Comparison of ENCODE assay signal across 8 cellular contexts in genomic region chr3:184248454-184249411, GRCh38. TPM values are rescaled to one million over a fixed set of nuclear protein-coding genes. Genes with fewer than 3 reads are reported as not detected.
DNase-seq lines count a peak whose midpoint lies in the region; ATAC-seq and TF ChIP-seq lines count a peak whose summit lies in the region.

ALG3 (minus strand) TSS chr3:184248962; CDS start chr3:184248940, 22 bp downstream.

- POLR2A ChIA-PET in Caco-2 (lab: Charles Lee): no interaction called here
- POLR2A ChIA-PET in naive thymus-derived CD4-positive, alpha-beta T cell (lab: Charles Lee): interaction anchor here (1.2 kb wide), 1 partner anchor 103 kb away, joined by 3 read pairs; no protein-coding TSS in a partner anchor

- ATAC-seq in GM21381 (IDR thresholded peaks at IDR 0.05; ENCODE audit: unreplicated experiment): peak; percentile 50
- ATAC-seq in naive thymus-derived CD4-positive, alpha-beta T cell: peak; percentile 72
- peak; percentile 75 for ATAC-seq in stimulated activated effector memory CD8-positive, alpha-beta T cell treated with anti-CD3 and anti-CD28 coated beads, Interleukin-12 subunit alpha, Interleukin-12 subunit beta, amount 100 ng/mL, for 72 hours

- H3K4me1 ChIP-seq in Caco-2 (no peaks in the 10 kb centered on the region), Peyer's patch (peaks cover 0 to 19% (median 4%) of the 10 kb centered on the region in 4 donors)
- H3K4me1 ChIP-seq in naive thymus-derived CD4-positive, alpha-beta T cell (ENCODE audit: control insufficient read depth in 2 of 2, insufficient read depth in 2 of 2, low read length in 2 of 2): peaks cover 5 to 12% of the 10 kb centered on the region in 2 donors

- intact Hi-C loops in Caco-2 (cut with micrococcal nuclease; ENCODE audit: unreplicated experiment): loop anchor here (1.0 to 2.0 kb wide), 3 partner anchors 18 to 104 kb away; no protein-coding TSS in a partner anchor
- intact Hi-C loops in activated T-helper 1 cell treated with anti-CD3 and anti-CD28 coated beads, Interleukin-12 subunit alpha, Interleukin-12 subunit beta, Interleukin-2, Interleukin-4 antibody, amounts not matched to agents 30 ng/mL and 10 ng/mL and 1 ng/mL, durations not matched to agents 14 hours and 24 hours and 36 hours (cut with micrococcal nuclease): loop anchor here (1.0 to 10.0 kb wide), 12 partner anchors 13 to 612 kb away; partner anchors contain the start of genes ABCF3, AP2M1, CAMK2N2 and DVL3
- intact Hi-C loops in naive thymus-derived CD4-positive, alpha-beta T cell (cut with micrococcal nuclease): loop anchor here (1.0 to 2.0 kb wide), 16 partner anchors 8 to 1150 kb away; partner anchors contain the start of genes ABCF3 (in 2 of the 2), AP2M1 (in 2 of the 2), EIF2B5 (in 2 of the 2) and PARL (in 2 of the 2)

- H3K27ac Mint-ChIP-seq in Caco-2 (ENCODE audit: unreplicated experiment): peak within 1 kb of the TSS; percentile 96
- H3K27ac Mint-ChIP-seq in activated T-helper 1 cell treated with anti-CD3 and anti-CD28 coated beads, Interleukin-12 subunit alpha, Interleukin-12 subunit beta, Interleukin-2, Interleukin-4 antibody, amounts not matched to agents 30 ng/mL and 10 ng/mL and 1 ng/mL, durations not matched to agents 14 hours and 24 hours and 36 hours: peak within 1 kb of the TSS; percentile 97
- H3K27ac Mint-ChIP-seq in naive thymus-derived CD4-positive, alpha-beta T cell: peak within 1 kb of the TSS; percentile 94 to 98 (median 96)
- H3K27ac Mint-ChIP-seq in stimulated activated effector memory CD8-positive, alpha-beta T cell treated with anti-CD3 and anti-CD28 coated beads, Interleukin-12 subunit alpha, Interleukin-12 subunit beta, amount 100 ng/mL, for 72 hours: peak within 1 kb of the TSS; percentile 100

- H3K9me3 ChIP-seq in Caco-2 (no peaks in the 10 kb centered on the region), Peyer's patch (no peaks in the 10 kb centered on the region)
- H3K9me3 ChIP-seq in naive thymus-derived CD4-positive, alpha-beta T cell (ENCODE audit: control insufficient read depth in 2 of 3, low read length in 3 of 3): no peaks in the 10 kb centered on the region

- DNase-seq in Caco-2 (peak; percentile 87 to 91), HuH-7.5 (ENCODE audit: low spot score) (peak; percentile 81), Peyer's patch (peak; percentile 78 to 91 (median 87)), fibroblast of gingiva (ENCODE audit: low read depth) (peak; percentile 87)
- DNase-seq in activated T-helper 1 cell treated with anti-CD3 and anti-CD28 coated beads, Interleukin-12 subunit alpha, Interleukin-12 subunit beta, Interleukin-2, Interleukin-4 antibody, amounts not matched to agents 30 ng/mL and 10 ng/mL and 1 ng/mL, durations not matched to agents 14 hours and 24 hours and 36 hours (ENCODE audit: low spot score): peak; percentile 85
- peak; percentile 74 to 90 (median 83) for DNase-seq in naive thymus-derived CD4-positive, alpha-beta T cell
- DNase-seq in stimulated activated effector memory CD8-positive, alpha-beta T cell treated with anti-CD3 and anti-CD28 coated beads, Interleukin-12 subunit alpha, Interleukin-12 subunit beta, amount 100 ng/mL, for 72 hours (ENCODE audit: low spot score in 2 of 2): peak; percentile 89 to 95

- H3K27ac ChIP-seq in Peyer's patch: peak within 1 kb of the TSS; percentile 77 to 85 (median 81)
- peak within 1 kb of the TSS; percentile 78 for H3K27ac ChIP-seq in naive thymus-derived CD4-positive, alpha-beta T cell (ENCODE audit: low read depth, low read length)

- no peaks in the 10 kb centered on the region for H3K27me3 ChIP-seq in Caco-2 (replicated peaks; ENCODE audit: control insufficient read depth, insufficient read depth, low read length)
- no peaks in the 10 kb centered on the region for H3K27me3 ChIP-seq in Peyer's patch
- H3K27me3 ChIP-seq in naive thymus-derived CD4-positive, alpha-beta T cell (ENCODE audit: control insufficient read depth in 2 of 2, insufficient read depth in 2 of 2, low read length in 2 of 2): no peaks in the 10 kb centered on the region

- no peaks in the 10 kb centered on the region for H3K27me3 Mint-ChIP-seq in Caco-2 (ENCODE audit: insufficient read depth, unreplicated experiment)
- H3K27me3 Mint-ChIP-seq in activated T-helper 1 cell treated with anti-CD3 and anti-CD28 coated beads, Interleukin-12 subunit alpha, Interleukin-12 subunit beta, Interleukin-2, Interleukin-4 antibody, amounts not matched to agents 30 ng/mL and 10 ng/mL and 1 ng/mL, durations not matched to agents 14 hours and 24 hours and 36 hours (ENCODE audit: insufficient read depth): no peaks in the 10 kb centered on the region
- no peaks in the 10 kb centered on the region for H3K27me3 Mint-ChIP-seq in naive thymus-derived CD4-positive, alpha-beta T cell

- H3K4me3 ChIP-seq in Caco-2 (ENCODE audit: low read depth, low read length) (peak within 1 kb of the TSS; percentile 89), Peyer's patch (peak within 1 kb of the TSS; percentile 89 to 97 (median 94))
- peak within 1 kb of the TSS; percentile 100 for H3K4me3 ChIP-seq in naive thymus-derived CD4-positive, alpha-beta T cell (ENCODE audit: low read length)

- BruUV-seq in Caco-2 (replicated peaks; lab: Mats Ljungman, UMichigan): TSS peak; percentile 79

- peak; percentile 32 to 54 for TF ChIP-seq POLR2A in Peyer's patch (IDR thresholded peaks at IDR 0.05)

- H3K36me3 Mint-ChIP-seq in Caco-2 (ENCODE audit: insufficient read depth, unreplicated experiment): peaks cover 27% of the 10 kb centered on the region
- peaks cover 17% of the 10 kb centered on the region for H3K36me3 Mint-ChIP-seq in activated T-helper 1 cell treated with anti-CD3 and anti-CD28 coated beads, Interleukin-12 subunit alpha, Interleukin-12 subunit beta, Interleukin-2, Interleukin-4 antibody, amounts not matched to agents 30 ng/mL and 10 ng/mL and 1 ng/mL, durations not matched to agents 14 hours and 24 hours and 36 hours (ENCODE audit: low read depth)
- H3K36me3 Mint-ChIP-seq in naive thymus-derived CD4-positive, alpha-beta T cell: peaks cover 0 to 23% (median 12%) of the 10 kb centered on the region in 5 donors
- H3K36me3 Mint-ChIP-seq in stimulated activated effector memory CD8-positive, alpha-beta T cell treated with anti-CD3 and anti-CD28 coated beads, Interleukin-12 subunit alpha, Interleukin-12 subunit beta, amount 100 ng/mL, for 72 hours: peaks cover 40% of the 10 kb centered on the region

- peak within 1 kb of the TSS; percentile 89 for H3K4me3 Mint-ChIP-seq in Caco-2 (ENCODE audit: unreplicated experiment)
- peak within 1 kb of the TSS; percentile 93 for H3K4me3 Mint-ChIP-seq in activated T-helper 1 cell treated with anti-CD3 and anti-CD28 coated beads, Interleukin-12 subunit alpha, Interleukin-12 subunit beta, Interleukin-2, Interleukin-4 antibody, amounts not matched to agents 30 ng/mL and 10 ng/mL and 1 ng/mL, durations not matched to agents 14 hours and 24 hours and 36 hours
- H3K4me3 Mint-ChIP-seq in naive thymus-derived CD4-positive, alpha-beta T cell: peak within 1 kb of the TSS; percentile 86 to 100 (median 96)
- peak within 1 kb of the TSS; percentile 99 for H3K4me3 Mint-ChIP-seq in stimulated activated effector memory CD8-positive, alpha-beta T cell treated with anti-CD3 and anti-CD28 coated beads, Interleukin-12 subunit alpha, Interleukin-12 subunit beta, amount 100 ng/mL, for 72 hours

- no peaks in the 10 kb centered on the region for H3K9me3 Mint-ChIP-seq in Caco-2 (ENCODE audit: unreplicated experiment)
- H3K9me3 Mint-ChIP-seq in activated T-helper 1 cell treated with anti-CD3 and anti-CD28 coated beads, Interleukin-12 subunit alpha, Interleukin-12 subunit beta, Interleukin-2, Interleukin-4 antibody, amounts not matched to agents 30 ng/mL and 10 ng/mL and 1 ng/mL, durations not matched to agents 14 hours and 24 hours and 36 hours: no peaks in the 10 kb centered on the region
- peaks cover 0 to 4% (median 0%) of the 10 kb centered on the region in 11 donors for H3K9me3 Mint-ChIP-seq in naive thymus-derived CD4-positive, alpha-beta T cell
- no peaks in the 10 kb centered on the region for H3K9me3 Mint-ChIP-seq in stimulated activated effector memory CD8-positive, alpha-beta T cell treated with anti-CD3 and anti-CD28 coated beads, Interleukin-12 subunit alpha, Interleukin-12 subunit beta, amount 100 ng/mL, for 72 hours

- no peaks in the 10 kb centered on the region for H3K4me1 Mint-ChIP-seq in Caco-2 (ENCODE audit: low read depth, unreplicated experiment)
- peaks cover 17% of the 10 kb centered on the region for H3K4me1 Mint-ChIP-seq in activated T-helper 1 cell treated with anti-CD3 and anti-CD28 coated beads, Interleukin-12 subunit alpha, Interleukin-12 subunit beta, Interleukin-2, Interleukin-4 antibody, amounts not matched to agents 30 ng/mL and 10 ng/mL and 1 ng/mL, durations not matched to agents 14 hours and 24 hours and 36 hours (ENCODE audit: low read depth)
- H3K4me1 Mint-ChIP-seq in naive thymus-derived CD4-positive, alpha-beta T cell: peaks cover 5 to 27% (median 16%) of the 10 kb centered on the region in 7 donors
- H3K4me1 Mint-ChIP-seq in stimulated activated effector memory CD8-positive, alpha-beta T cell treated with anti-CD3 and anti-CD28 coated beads, Interleukin-12 subunit alpha, Interleukin-12 subunit beta, amount 100 ng/mL, for 72 hours: peaks cover 36% of the 10 kb centered on the region

- H3K36me3 ChIP-seq in Caco-2 (ENCODE audit: control insufficient read depth, insufficient read depth, low read length): no peaks in the 10 kb centered on the region; the same call in 1 of the 2 replicates
- H3K36me3 ChIP-seq in Peyer's patch: peaks cover 0 to 20% (median 0%) of the 10 kb centered on the region in 3 donors
- peaks cover 0 to 32% (median 9%) of the 10 kb centered on the region in 3 experiments for H3K36me3 ChIP-seq in naive thymus-derived CD4-positive, alpha-beta T cell (ENCODE audit: control insufficient read depth in 2 of 3, insufficient read depth in 3 of 3, low read length in 3 of 3)

- CTCF ChIA-PET in Caco-2 (lab: Charles Lee): interaction anchor here (1.0 kb wide), 1 partner anchor 9 kb away, joined by 4 read pairs; no protein-coding TSS in a partner anchor
- CTCF ChIA-PET in naive thymus-derived CD4-positive, alpha-beta T cell (lab: Charles Lee): interaction anchor here (1.0 to 4.9 kb wide), 3 partner anchors 12 to 353 kb away, joined by 6 to 40 read pairs (median 10); partner anchors contain the start of gene CAMK2N2

- TF ChIP-seq CTCF in Caco-2 (IDR thresholded peaks at IDR 0.05; ENCODE audit: insufficient read depth in 1 of 2, low read depth in 1 of 2, low read length in 1 of 2, severe bottlenecking in 1 of 2, unreplicated experiment in 1 of 2): peak in 1 of 2 experiments; percentile 19
- peak in 1 of 6 experiments; percentile 24 for TF ChIP-seq CTCF in Peyer's patch (IDR thresholded peaks at IDR 0.05)

RNA-seq across cellular contexts. Expression of gene ALG3, which starts in this region (rescaled TPM):
- total RNA-seq in Caco-2 (2022) (73.4 and 74.9 TPM in 2 replicates), Peyer's patch (10 to 100 TPM; 19.0 to 63.6 (median 56.8) TPM)
- 86.7 and 89.3 TPM in 2 replicates for total RNA-seq in activated T-helper 1 cell treated with anti-CD3 and anti-CD28 coated beads, Interleukin-12 subunit alpha, Interleukin-12 subunit beta, Interleukin-2, Interleukin-4 antibody, amounts not matched to agents 30 ng/mL and 10 ng/mL and 1 ng/mL, durations not matched to agents 14 hours and 24 hours and 36 hours
- 10 to 100 TPM; 19.4 to 51.0 (median 39.1) TPM for total RNA-seq in naive thymus-derived CD4-positive, alpha-beta T cell
- 10 to 100 TPM; 51.6 to 80.3 TPM for polyA plus RNA-seq in naive thymus-derived CD4-positive, alpha-beta T cell

Comparison
In these comparisons a context has a peak if more than half of its experiments do, and no peak if none do; other contexts are left out.
1. Peak in every context shown above with its lines: DNase-seq, ATAC-seq, H3K4me3 ChIP-seq and H3K27ac ChIP-seq.